27 cellular contexts compared by ENCODE assay signal in genomic region chr7:137642031-137642430, GRCh38.
DNase-seq lines count a peak whose midpoint lies in the region; ATAC-seq, FAIRE-seq and TF ChIP-seq lines count a peak whose summit lies in the region.
"Had no signal": no experiment of that assay in that cellular context is flagged by ENCODE, and none has a peak within 500 bp of the region (broad histone marks: within the 10 kb centered on the region; RNA-seq: fewer than 3 reads in every experiment).

No MANE protein-coding gene starts in this region.

- POLR2A ChIA-PET in GM12878 (lab: Charles Lee), result no interaction called here

- no peak for DNase-seq in stimulated activated naive CD8-positive, alpha-beta T cell treated with anti-CD3 and anti-CD28 coated beads, Interleukin-15, amount 100 ng/mL, for 72 hours
- DNase-seq in stimulated activated naive CD8-positive, alpha-beta T cell treated with anti-CD3 and anti-CD28 coated beads, Interleukin-15, Interleukin-2, amounts not matched to agents 100 U/mL and 50 U/mL, for 24 hours, result no peak
- peak; percentile 59 for DNase-seq in RPMI7951 (ENCODE audit: low read depth)
- DNase-seq in GM12878 (ENCODE audit: low read depth, low spot score), result no peak
- DNase-seq in tibial artery, result no peak
- no peak for DNase-seq in KG1 (lab: John Stamatoyannopoulos, UW)
- DNase-seq in GF-D8 (lab: John Stamatoyannopoulos, UW), result no peak
- DNase-seq: 8988T, DMS53, NCI-H1105, NCI-H2029 treated with DMSO at 0.1 percent for 48 hours, NCI-H2171, NCI-H345, NCI-H524, NCI-H774, Peyer's patch, SHP77, T-helper 2 cell had no signal

- FAIRE-seq in GM12878 (lab: Jason Lieb, UNC), result no peak
- FAIRE-seq: D721Med, GM12891, HepG2 had no signal

- H3K27ac Mint-ChIP-seq in stimulated activated naive CD8-positive, alpha-beta T cell treated with anti-CD3 and anti-CD28 coated beads, Interleukin-15, amount 100 ng/mL, for 72 hours, result no peak overlapping the region
- H3K27ac Mint-ChIP-seq: B cell, GM23338 had no signal

- H3K27me3 ChIP-seq in GM12878 (replicated peaks in 1 of 2; ENCODE audit: control insufficient read depth in 2 of 2, insufficient read depth in 2 of 2, low read length in 1 of 2) (no peaks in the 10 kb centered on the region), tibial artery (no peaks in the 10 kb centered on the region)
- H3K27me3 ChIP-seq: Peyer's patch had no signal

- no peak for TF ChIP-seq EP300 in GM12878 (IDR thresholded peaks at IDR 0.05; ENCODE audit: borderline replicate concordance in 1 of 2, control insufficient read depth in 1 of 2, low read depth in 2 of 2, low read length in 2 of 2)

- H4K20me1 ChIP-seq in GM12878 (ENCODE audit: control insufficient read depth, insufficient read depth), result no peaks in the 10 kb centered on the region

- TF ChIP-seq CTCF in GM12878 (IDR thresholded peaks at IDR 0.05 in 2 of 3, conservative IDR thresholded peaks at IDR 0.05 in 1 of 3; ENCODE audit: control insufficient read depth in 2 of 3, extremely low read depth in 1 of 3, insufficient read depth in 1 of 3, low read depth in 3 of 3, low read length in 3 of 3) (no peak), tibial artery (IDR thresholded peaks at IDR 0.05) (no peak)

- peaks cover 9% of the 10 kb centered on the region for H3K27me3 Mint-ChIP-seq in stimulated activated naive CD8-positive, alpha-beta T cell treated with anti-CD3 and anti-CD28 coated beads, Interleukin-15, amount 100 ng/mL, for 72 hours

- H3K4me1 ChIP-seq in GM12878 (ENCODE audit: control insufficient read depth, insufficient read depth, low read length) (no peaks in the 10 kb centered on the region), tibial artery (no peaks in the 10 kb centered on the region)
- H3K4me1 ChIP-seq: HAP-1, Peyer's patch had no signal

- in situ Hi-C loops in GM12878 (cut with MboI), result no loop called here

- H3K9ac ChIP-seq in GM12878 (ENCODE audit: control insufficient read depth, insufficient read depth, low read length), result no peak overlapping the region

- H3K36me3 ChIP-seq in GM12878 (ENCODE audit: control insufficient read depth in 2 of 2, insufficient read depth in 2 of 2, low read length in 1 of 2), result no peaks in the 10 kb centered on the region
- no peaks in the 10 kb centered on the region for H3K36me3 ChIP-seq in tibial artery
- H3K36me3 ChIP-seq: HAP-1, Peyer's patch had no signal

- peaks cover 0 to 6% of the 10 kb centered on the region in 2 donors for H3K9me3 Mint-ChIP-seq in stimulated activated naive CD8-positive, alpha-beta T cell treated with anti-CD3 and anti-CD28 coated beads, Interleukin-15, amount 100 ng/mL, for 72 hours

- no peaks in the 10 kb centered on the region for H3K79me2 ChIP-seq in GM12878 (ENCODE audit: control insufficient read depth, insufficient read depth, low read length)

- H3K27ac ChIP-seq in GM12878 (ENCODE audit: control insufficient read depth, insufficient read depth) (no peak overlapping the region), tibial artery (no peak overlapping the region)
- H3K27ac ChIP-seq: Peyer's patch, SK-N-MC had no signal

- CTCF ChIA-PET in GM12878 (lab: Yijun Ruan, JAX), result interaction anchor here (0.6 to 1.7 kb wide), 6 partner anchors 12 to 35 kb away, joined by 3 to 7 read pairs (median 4); no protein-coding TSS in a partner anchor

- H3K9me3 ChIP-seq in GM12878 (replicated peaks; ENCODE audit: control insufficient read depth, insufficient read depth, low read length) (no peaks in the 10 kb centered on the region; the same call in 2 of the 3 replicates), tibial artery (no peaks in the 10 kb centered on the region)
- H3K9me3 ChIP-seq: HAP-1, Peyer's patch had no signal

- no peaks in the 10 kb centered on the region for H3K4me1 Mint-ChIP-seq in stimulated activated naive CD8-positive, alpha-beta T cell treated with anti-CD3 and anti-CD28 coated beads, Interleukin-15, amount 100 ng/mL, for 72 hours
- H3K4me1 Mint-ChIP-seq: B cell had no signal

- intact Hi-C loops in GM12878 (cut with micrococcal nuclease; ENCODE audit: unreplicated experiment), result no loop called here
- intact Hi-C loops in tibial artery (cut with DNase I; ENCODE audit: low total_unique reads), result no loop called here

- SMC1A ChIA-PET in GM12878 (lab: Charles Lee; ENCODE audit: uncharacterized antibody, unreplicated experiment), result no interaction called here

- H3K4me3 ChIP-seq in GM12878 (no peak overlapping the region), tibial artery (no peak overlapping the region)
- H3K4me3 ChIP-seq: GM23338, HAP-1, Peyer's patch, SK-N-MC had no signal

- TF ChIP-seq RAD21 in GM12878 (IDR thresholded peaks at IDR 0.05; ENCODE audit: insufficient read depth, low read depth, low read length), result no peak

- TF ChIP-seq POLR2A in GM12878 (IDR thresholded peaks at IDR 0.05; ENCODE audit: low read depth, low read length), result no peak

- H2AFZ ChIP-seq in GM12878 (ENCODE audit: control insufficient read depth, low read depth, low read length), result no peak overlapping the region
- H2AFZ ChIP-seq: GM23338 had no signal

- no TSS peak for BruUV-seq in GM12878 (replicated peaks; lab: Mats Ljungman, UMichigan)

- no peak overlapping the region for H3K4me3 Mint-ChIP-seq in stimulated activated naive CD8-positive, alpha-beta T cell treated with anti-CD3 and anti-CD28 coated beads, Interleukin-15, amount 100 ng/mL, for 72 hours
- H3K4me3 Mint-ChIP-seq: B cell, CD14-positive monocyte, GM23338 had no signal

- H3K4me2 ChIP-seq in GM12878 (ENCODE audit: control insufficient read depth, insufficient read depth), result no peak overlapping the region
- H3K4me2 ChIP-seq: GM23338 had no signal

- peak; percentile 43 for ATAC-seq in stimulated activated naive CD8-positive, alpha-beta T cell treated with anti-CD3 and anti-CD28 coated beads, Interleukin-15, amount 100 ng/mL, for 72 hours
- ATAC-seq in stimulated activated naive CD8-positive, alpha-beta T cell treated with anti-CD3 and anti-CD28 coated beads, Interleukin-15, Interleukin-2, amounts not matched to agents 100 U/mL and 50 U/mL, for 24 hours, result no peak
- ATAC-seq in GM12878, result no peak
- ATAC-seq in HG02571 (IDR thresholded peaks at IDR 0.05; ENCODE audit: unreplicated experiment), result no peak
- ATAC-seq: GM23338, HepG2 had no signal

- RAD21 ChIA-PET in GM12878 (lab: Charles Lee; ENCODE audit: unreplicated experiment), result no interaction called here

TF ChIP-seq in GM12878, 131 proteins besides CTCF, POLR2A, EP300 and RAD21:
- no peak for TF ChIP-seq PAX5 (IDR thresholded peaks at IDR 0.05; ENCODE audit: borderline replicate concordance, low read depth, low read length)
- 0 out of 2 replicates have a peak, but pooled peaks have one; percentile 18 for TF ChIP-seq IKZF1 (conservative IDR thresholded peaks at IDR 0.05)
- no peak for TF ChIP-seq EED (IDR thresholded peaks at IDR 0.05; ENCODE audit: low read depth)
